Comparison of ENCODE assay signal across 8 cellular contexts in the genomic region with DNA sequence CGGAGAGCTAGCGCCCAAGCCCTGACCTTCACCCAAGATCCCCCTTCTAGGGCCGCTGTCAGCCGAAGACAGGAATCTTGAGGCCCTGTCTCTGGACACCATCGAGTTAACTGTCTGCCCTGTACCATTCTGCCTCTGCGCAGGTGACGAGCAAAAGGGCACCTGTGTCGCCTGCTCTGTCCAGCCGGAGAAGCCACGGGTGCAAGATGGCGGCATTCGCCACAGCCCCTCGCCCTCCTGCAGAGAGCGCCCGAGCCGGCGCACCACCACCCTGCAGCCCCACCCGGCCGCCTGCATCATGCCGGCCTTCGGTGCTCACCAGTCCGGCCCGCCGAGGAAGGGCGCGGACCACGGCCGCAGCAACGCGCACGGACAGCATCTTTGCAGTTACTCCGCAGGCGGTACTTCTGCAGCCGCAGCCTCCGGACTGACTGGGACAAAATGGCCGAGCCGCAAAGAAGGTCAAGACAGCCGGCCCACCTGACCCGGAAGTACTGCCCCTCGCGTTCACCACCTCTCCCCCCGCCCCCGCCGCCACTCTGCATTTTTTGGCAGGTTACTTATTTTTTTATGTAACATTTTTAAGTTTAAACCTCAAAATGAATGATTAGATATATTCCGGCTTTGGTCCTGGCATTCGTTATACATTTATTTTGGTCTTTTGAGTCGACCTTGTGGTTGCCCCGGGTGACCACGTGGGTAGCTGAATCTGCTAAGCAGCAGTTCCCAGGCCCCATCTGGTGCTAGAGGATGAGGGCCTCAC. TPM values are rescaled to one million over a fixed set of nuclear protein-coding genes. Genes with fewer than 3 reads are reported as not detected.
A peak's percentile ranks its signal among the peaks of the same experiment; 100 is the strongest.
DNase-seq lines count a peak whose midpoint lies in the region; ATAC-seq and TF ChIP-seq lines count a peak whose summit lies in the region.

A gene (minus strand): TSS at position 444 of the 763 bp plus-strand sequence. CDS start 65 bp downstream, at position 379.

- peak; percentile 81 to 88 (median 83) for DNase-seq in CD8-positive, alpha-beta memory T cell
- peak; percentile 72 for DNase-seq in NK-92 treated with Interleukin-12 subunit alpha and Interleukin-12 subunit beta, amount 100 ng/mL, for 24 hours (lab: John Stamatoyannopoulos, UW)
- DNase-seq in activated CD8-positive, alpha-beta memory T cell treated with anti-CD3 and anti-CD28 coated beads for 48 hours (ENCODE audit: low read depth in 2 of 3, low spot score in 2 of 3) = peak; percentile 64 to 74 (median 65)
- DNase-seq in endodermal cell = peak; percentile 94
- DNase-seq in mesothelial cell of epicardium (ENCODE audit: low spot score in 2 of 2, unreplicated experiment in 2 of 2) = peak; percentile 54 to 68
- DNase-seq in stimulated activated CD8-positive, alpha-beta memory T cell treated with anti-CD3 and anti-CD28 coated beads, Interleukin-15, amount 100 ng/mL, for 48 hours (ENCODE audit: low read depth in 2 of 2) = peak; percentile 74 to 82

- no peaks in the 10 kb centered on the region for H3K9me3 ChIP-seq in CD8-positive, alpha-beta memory T cell (ENCODE audit: low read length)
- no peaks in the 10 kb centered on the region for H3K9me3 ChIP-seq in endodermal cell (ENCODE audit: control insufficient read depth, low read length)

- H3K9ac ChIP-seq in endodermal cell (ENCODE audit: extremely low read depth, low read length, poor library complexity, severe bottlenecking) = peak within 1 kb of the TSS; percentile 95

- TF ChIP-seq CTCF in endodermal cell (conservative IDR thresholded peaks at IDR 0.05) (no peak), mesothelial cell of epicardium (IDR thresholded peaks at IDR 0.05; ENCODE audit: unreplicated experiment) (no peak)

- H3K27ac Mint-ChIP-seq in CD8-positive, alpha-beta memory T cell = peak within 1 kb of the TSS; percentile 89 to 99 (median 98)
- H3K27ac Mint-ChIP-seq in endodermal cell (peak within 1 kb of the TSS; percentile 98), mesothelial cell of epicardium (peak within 1 kb of the TSS; percentile 98)

- peaks cover 30 to 39% (median 37%) of the 10 kb centered on the region in 3 donors for H3K4me1 Mint-ChIP-seq in CD8-positive, alpha-beta memory T cell
- H3K4me1 Mint-ChIP-seq in endodermal cell = peaks cover 15% of the 10 kb centered on the region
- peaks cover 24% of the 10 kb centered on the region for H3K4me1 Mint-ChIP-seq in mesothelial cell of epicardium

- CTCF ChIA-PET in CD8-positive, alpha-beta memory T cell (lab: Charles Lee) = interaction anchor here (0.8 to 1.9 kb wide), 6 partner anchors 15 to 440 kb away, joined by 3 to 9 read pairs (median 4); a partner anchor contains a TSS

- WGBS in endodermal cell (ENCODE audit: insufficient coverage in 1 of 2, insufficient read length in 1 of 2), 2 experiments = 0% methylated on average over 28 to 44 of the region's 49 CpGs

- H3K4me3 ChIP-seq in CD8-positive, alpha-beta memory T cell (ENCODE audit: low read length) = peak within 1 kb of the TSS; percentile 79
- H3K4me3 ChIP-seq in endodermal cell (ENCODE audit: low read length) = peak within 1 kb of the TSS; percentile 97

- H3K4me3 Mint-ChIP-seq in CD8-positive, alpha-beta memory T cell = peak within 1 kb of the TSS; percentile 97 to 99 (median 98)
- H3K4me3 Mint-ChIP-seq in endodermal cell (peak within 1 kb of the TSS; percentile 98), mesothelial cell of epicardium (peak within 1 kb of the TSS; percentile 98)

- H3K9me3 Mint-ChIP-seq in CD8-positive, alpha-beta memory T cell = no peaks in the 10 kb centered on the region
- H3K9me3 Mint-ChIP-seq in endodermal cell (no peaks in the 10 kb centered on the region), mesothelial cell of epicardium (no peaks in the 10 kb centered on the region)

- POLR2A ChIA-PET in CD8-positive, alpha-beta memory T cell (lab: Charles Lee) = interaction anchor here (1.1 to 1.7 kb wide), 2 partner anchors 18 to 26 kb away, joined by 3 to 5 read pairs; a partner anchor contains a TSS

- peaks cover 4 to 29% (median 5%) of the 10 kb centered on the region in 3 donors for H3K36me3 Mint-ChIP-seq in CD8-positive, alpha-beta memory T cell
- H3K36me3 Mint-ChIP-seq in endodermal cell (ENCODE audit: low read depth) (peaks cover 29% of the 10 kb centered on the region), mesothelial cell of epicardium (peaks cover 9% of the 10 kb centered on the region)

- ATAC-seq in GM19438 (IDR thresholded peaks at IDR 0.05; ENCODE audit: low read depth, unreplicated experiment) = peak; percentile 80
- peak; percentile 42 for ATAC-seq in HG03575 (IDR thresholded peaks at IDR 0.05; ENCODE audit: extremely low read depth, insufficient number of reproducible peaks, low FRiP score, unreplicated experiment)

- peaks cover 31% of the 10 kb centered on the region for H3K4me1 ChIP-seq in CD8-positive, alpha-beta memory T cell (ENCODE audit: insufficient read depth, low read length)
- no peaks in the 10 kb centered on the region for H3K4me1 ChIP-seq in endodermal cell (ENCODE audit: control insufficient read depth, insufficient read depth, low read length)

- H3K36me3 ChIP-seq in CD8-positive, alpha-beta memory T cell (ENCODE audit: insufficient read depth, low read length) = no peaks in the 10 kb centered on the region
- peaks cover 29% of the 10 kb centered on the region for H3K36me3 ChIP-seq in endodermal cell (ENCODE audit: control insufficient read depth, insufficient read depth, low read length)

- H3K27me3 Mint-ChIP-seq in CD8-positive, alpha-beta memory T cell = no peaks in the 10 kb centered on the region
- no peaks in the 10 kb centered on the region for H3K27me3 Mint-ChIP-seq in endodermal cell (ENCODE audit: insufficient read depth)
- no peaks in the 10 kb centered on the region for H3K27me3 Mint-ChIP-seq in mesothelial cell of epicardium (ENCODE audit: low read depth)

- H3K27me3 ChIP-seq in CD8-positive, alpha-beta memory T cell (ENCODE audit: insufficient read depth, low read length, poor library complexity, severe bottlenecking) = no peaks in the 10 kb centered on the region
- H3K27me3 ChIP-seq in endodermal cell (ENCODE audit: control insufficient read depth, insufficient read depth, low read length, poor library complexity, severe bottlenecking) = no peaks in the 10 kb centered on the region

- peak within 1 kb of the TSS; percentile 83 for H3K27ac ChIP-seq in CD8-positive, alpha-beta memory T cell (ENCODE audit: low read depth, low read length)
- H3K27ac ChIP-seq in endodermal cell (ENCODE audit: low read depth, low read length) = peak within 1 kb of the TSS; percentile 88

RNA-seq across cellular contexts. Expression of the gene that starts here (rescaled TPM):
- total RNA-seq in CD8-positive, alpha-beta memory T cell = 100 to 1,000 TPM; 456 to 468 TPM
- polyA plus RNA-seq in CD8-positive, alpha-beta memory T cell = 409 TPM
- total RNA-seq in endodermal cell (100 to 1,000 TPM; 608 to 706 TPM), mesothelial cell of epicardium (322 to 340 TPM (median 329 TPM) in 3 replicates)
- polyA plus RNA-seq in endodermal cell (2013, experiment 1 of 2) = 609 TPM
- polyA plus RNA-seq in endodermal cell (2013, experiment 2 of 2) = 550 TPM

Comparison
In these comparisons a context has a peak if more than half of its experiments do, and no peak if none do; other contexts are left out.
1. Peak in every context shown above with its lines: DNase-seq, ATAC-seq, H3K4me3 ChIP-seq and H3K27ac ChIP-seq.